Comparison of ENCODE assay signal across 22 cellular contexts in the genomic region with DNA sequence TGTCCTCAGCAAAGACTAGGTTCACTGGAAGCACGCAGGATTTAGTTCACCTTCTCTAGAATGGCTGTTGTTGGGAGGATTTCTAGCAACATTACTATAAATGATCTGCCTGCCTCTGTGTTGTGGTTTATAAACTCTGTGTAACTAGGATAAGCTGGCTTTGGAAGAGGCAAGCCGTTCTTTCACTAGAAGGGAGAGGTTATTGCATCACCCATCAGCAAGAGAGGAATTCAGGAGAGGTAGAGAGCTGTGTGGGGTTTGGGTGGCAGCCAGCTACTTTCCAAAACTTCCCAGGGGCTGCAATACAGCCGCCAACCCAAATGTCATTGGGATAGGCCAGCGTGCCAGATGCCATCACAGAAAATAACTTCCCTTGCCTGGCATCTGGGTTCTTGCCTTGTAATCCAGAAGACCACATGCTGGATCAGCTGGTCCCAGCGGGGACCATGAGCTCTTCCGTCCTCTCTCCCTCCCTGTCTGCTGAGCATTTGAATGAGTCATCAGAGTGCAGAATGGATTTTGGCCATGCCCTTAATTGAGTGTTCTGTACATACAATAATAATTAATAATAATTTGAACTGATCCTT.
DNase-seq lines count a peak whose midpoint lies in the region.
"Had no signal": no experiment of that assay in that cellular context is flagged by ENCODE, and none has a peak within 500 bp of the region (broad histone marks: within the 10 kb centered on the region; RNA-seq: fewer than 3 reads in every experiment).

No MANE protein-coding gene starts in this region.

- H3K4me3 ChIP-seq in neuronal stem cell (ENCODE audit: low read length in 2 of 2), result no peak overlapping the region
- H3K4me3 ChIP-seq: BLaER1 treated with 17β-estradiol and CSF1 and Interleukin-3, amounts not matched to agents 10 nM and 100 nM; GM12878; SK-N-MC had no signal

- no peak overlapping the region for H3K18ac ChIP-seq in neuronal stem cell (ENCODE audit: low read length)

- WGBS in neuronal stem cell (ENCODE audit: extremely low coverage in 2 of 2, insufficient read length in 2 of 2, insufficient replicate concordance in 1 of 2), 2 donors, result no CpG with 5 or more reads among the region's 6 CpGs

- H3K9me3 ChIP-seq in neuronal stem cell (replicated peaks in 1 of 2; ENCODE audit: control insufficient read depth in 2 of 2, insufficient read depth in 1 of 2, low read depth in 1 of 2, low read length in 2 of 2), result no peaks in the 10 kb centered on the region
- H3K9me3 ChIP-seq: BLaER1 treated with 17β-estradiol and CSF1 and Interleukin-3, amounts not matched to agents 10 nM and 100 nM had no signal

- H3K79me1 ChIP-seq in neuronal stem cell (ENCODE audit: low read depth, low read length), result no peaks in the 10 kb centered on the region

- H2BK15ac ChIP-seq in neuronal stem cell (ENCODE audit: low read length), result no peak overlapping the region

- DNase-seq in NCI-H82 (lab: John Stamatoyannopoulos, UW), result peak; percentile 6
- no peak for DNase-seq in NCI-H82 treated with DMSO at 0.1 percent for 48 hours (lab: John Stamatoyannopoulos, UW; ENCODE audit: unreplicated experiment)
- peak; percentile 23 for DNase-seq in Ammon's horn (ENCODE audit: low spot score)
- peak; percentile 5 for DNase-seq in SW480 (ENCODE audit: low spot score)
- peak; percentile 4 for DNase-seq in myocyte (ENCODE audit: low read depth)
- no peak for DNase-seq in NCI-H446 (lab: John Stamatoyannopoulos, UW)
- no peak for DNase-seq in neuronal stem cell (ENCODE audit: low spot score)
- DNase-seq in AG20443 (ENCODE audit: low spot score), result no peak
- DNase-seq: 8988T; CD4-positive, alpha-beta T cell; GOT3; NCI-H1092; NCI-H1417 treated with DMSO at 0.1 percent for 48 hours; NCI-H1930; NCI-H2107; NCI-H446 treated with DMSO at 0.1 percent for 48 hours; NCI-H526; RPMI8226; SHP77 treated with DMSO at 0.1 percent for 48 hours had no signal

- no peak overlapping the region for H3K9ac ChIP-seq in neuronal stem cell (ENCODE audit: low read depth, low read length, poor library complexity)
- H3K9ac ChIP-seq: BLaER1 treated with 17β-estradiol and CSF1 and Interleukin-3, amounts not matched to agents 10 nM and 100 nM had no signal

- no peak overlapping the region for H3K4me2 ChIP-seq in neuronal stem cell (ENCODE audit: insufficient read depth, low read length, poor library complexity, severe bottlenecking)

- H3K14ac ChIP-seq in neuronal stem cell (ENCODE audit: low read length), result no peak overlapping the region

- no peaks in the 10 kb centered on the region for H3K27me3 ChIP-seq in neuronal stem cell (ENCODE audit: control insufficient read depth in 3 of 3, insufficient read depth in 3 of 3, low read depth in 1 of 3, low read length in 3 of 3)
- H3K27me3 ChIP-seq: BLaER1 treated with 17β-estradiol and CSF1 and Interleukin-3, amounts not matched to agents 10 nM and 100 nM had no signal

- H2BK120ac ChIP-seq in neuronal stem cell (ENCODE audit: low read depth, low read length), result no peak overlapping the region

- H3K4ac ChIP-seq in neuronal stem cell (ENCODE audit: low read length), result no peak overlapping the region

- no peak overlapping the region for H4K8ac ChIP-seq in neuronal stem cell (ENCODE audit: low read depth, low read length)

- no peaks in the 10 kb centered on the region for H3K4me1 ChIP-seq in neuronal stem cell (ENCODE audit: control insufficient read depth in 2 of 2, insufficient read depth in 1 of 2, low read depth in 1 of 2, low read length in 2 of 2)

- no peak overlapping the region for H2BK5ac ChIP-seq in neuronal stem cell (ENCODE audit: low read length)

- no peaks in the 10 kb centered on the region for H3K36me3 ChIP-seq in neuronal stem cell (replicated peaks in 1 of 2; ENCODE audit: control insufficient read depth in 2 of 2, insufficient read depth in 2 of 2, low read length in 2 of 2)
- H3K36me3 ChIP-seq: BLaER1 treated with 17β-estradiol and CSF1 and Interleukin-3, amounts not matched to agents 10 nM and 100 nM had no signal

- H3K23ac ChIP-seq in neuronal stem cell (ENCODE audit: low read depth, low read length, poor library complexity), result no peak overlapping the region

- no peak overlapping the region for H2AK5ac ChIP-seq in neuronal stem cell (ENCODE audit: low read depth, low read length)

- no peak overlapping the region for H2BK12ac ChIP-seq in neuronal stem cell (ENCODE audit: low read length)

- H4K91ac ChIP-seq in neuronal stem cell (ENCODE audit: low read depth, low read length, poor library complexity), result no peak overlapping the region

- H3K27ac ChIP-seq in neuronal stem cell (replicated peaks; ENCODE audit: low read length), result no peak overlapping the region
- H3K27ac ChIP-seq: BLaER1 treated with 17β-estradiol and CSF1 and Interleukin-3, amounts not matched to agents 10 nM and 100 nM; SK-N-MC had no signal

- no peak overlapping the region for H2AFZ ChIP-seq in neuronal stem cell (ENCODE audit: low read length)

Comparison
In these comparisons a context has a peak if more than half of its experiments do, and no peak if none do; other contexts are left out.
1. DNase-seq: peak in NCI-H82 (single experiment), Ammon's horn (single experiment), SW480 (single experiment) and myocyte (single experiment); none in NCI-H82 treated with DMSO at 0.1 percent for 48 hours (single experiment), NCI-H446 (0 of 2), neuronal stem cell (single experiment) and AG20443 (single experiment).